Comparison of ENCODE assay signal across 2 cellular contexts in genomic region chr16:86529160-86529559, GRCh38.
TF ChIP-seq lines count a peak whose summit lies in the region.

No MANE protein-coding gene starts in this region.

TF ChIP-seq in HCT116, 20 proteins besides CTCF, POLR2A, EP300 and RAD21:
- TF ChIP-seq CBX3 (IDR thresholded peaks at IDR 0.05; ENCODE audit: low read depth) (no peak), POLR2AphosphoS5 (IDR thresholded peaks at IDR 0.05; ENCODE audit: low read depth, low read length) (no peak), ZNF274 (IDR thresholded peaks at IDR 0.05; ENCODE audit: low read depth, low read length) (no peak), MAX (IDR thresholded peaks at IDR 0.05) (no peak), CEBPB (IDR thresholded peaks at IDR 0.05; ENCODE audit: low read depth) (no peak), YY1 (IDR thresholded peaks at IDR 0.05; ENCODE audit: extremely low read depth, insufficient replicate concordance, low read depth, low read length) (no peak), ZFX (IDR thresholded peaks at IDR 0.05) (no peak), FOSL1 (IDR thresholded peaks at IDR 0.05; ENCODE audit: low read depth) (no peak), REST (IDR thresholded peaks at IDR 0.05; ENCODE audit: low read depth) (no peak), TCF7L2 (IDR thresholded peaks at IDR 0.05; ENCODE audit: borderline replicate concordance, extremely low read depth, insufficient read depth, insufficient read length) (no peak), ELF1 (IDR thresholded peaks at IDR 0.05; ENCODE audit: borderline replicate concordance, low read depth) (no peak), ATF3 (IDR thresholded peaks at IDR 0.05) (no peak), JUND (IDR thresholded peaks at IDR 0.05) (no peak), EGR1 (IDR thresholded peaks at IDR 0.05; ENCODE audit: low read depth) (no peak), ZBTB33 (IDR thresholded peaks at IDR 0.05; ENCODE audit: extremely low read depth, insufficient replicate concordance, low read length) (no peak), SP1 (IDR thresholded peaks at IDR 0.05; ENCODE audit: low read depth) (no peak), SRF (IDR thresholded peaks at IDR 0.05; ENCODE audit: low read depth) (no peak), EZH2phosphoT487 (IDR thresholded peaks at IDR 0.05; ENCODE audit: borderline replicate concordance) (no peak)

TF ChIP-seq in SK-N-SH, 30 proteins besides CTCF, POLR2A, EP300 and RAD21:
- TF ChIP-seq JUND (IDR thresholded peaks at IDR 0.05), result no peak
- TF ChIP-seq YY1 (IDR thresholded peaks at IDR 0.05; ENCODE audit: low read depth), result no peak
- no peak for TF ChIP-seq EZH2phosphoT487 (IDR thresholded peaks at IDR 0.05; ENCODE audit: borderline replicate concordance, low read depth)
- no peak for TF ChIP-seq USF1 (IDR thresholded peaks at IDR 0.05; ENCODE audit: borderline replicate concordance, low read depth)
- TF ChIP-seq REST (IDR thresholded peaks at IDR 0.05; ENCODE audit: low read depth, low read length), result peak; percentile 16; the same call in 1 of the 2 replicates
- TF ChIP-seq FOSL2 (IDR thresholded peaks at IDR 0.05; ENCODE audit: borderline replicate concordance, low read depth), result peak; percentile 28; the same call in 1 of the 2 replicates
- TF ChIP-seq FOXM1 (IDR thresholded peaks at IDR 0.05; ENCODE audit: low read depth), result no peak
- TF ChIP-seq MAX (IDR thresholded peaks at IDR 0.05; ENCODE audit: low read depth), result peak; percentile 25; the same call in 1 of the 2 replicates
- TF ChIP-seq ELF1 (IDR thresholded peaks at IDR 0.05), result no peak
TF ChIP-seq in SK-N-SH: peak in this region for 3.
